8 cellular contexts compared by ENCODE assay signal in the genomic region with DNA sequence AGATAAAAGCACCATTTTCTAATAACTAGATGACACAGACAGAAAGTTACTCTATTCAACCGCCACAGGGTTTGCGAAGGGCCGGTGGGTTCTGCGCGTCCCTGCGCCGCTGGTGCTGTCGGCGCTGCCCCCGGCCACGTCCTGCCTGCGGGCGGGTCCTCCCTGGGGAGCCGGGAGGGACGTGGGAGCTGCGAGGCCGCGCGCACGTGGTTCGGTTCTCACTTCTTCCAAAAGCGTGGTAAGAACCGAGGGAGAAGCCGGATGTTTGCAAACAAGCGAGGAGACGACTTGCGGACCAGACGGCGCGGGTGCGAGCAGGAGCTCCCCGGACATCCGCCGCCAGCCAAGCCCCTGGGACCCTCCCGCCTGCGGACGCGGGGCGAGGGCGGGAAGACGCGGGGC. TPM values are rescaled to one million over a fixed set of nuclear protein-coding genes. Genes with fewer than 3 reads are reported as not detected.
DNase-seq lines count a peak whose midpoint lies in the region; ATAC-seq and TF ChIP-seq lines count a peak whose summit lies in the region.

No MANE protein-coding gene starts in this region.

- DNase-seq in chondrocyte (ENCODE audit: low spot score) (no peak), NCI-H128 (lab: John Stamatoyannopoulos, UW; ENCODE audit: unreplicated experiment) (no peak)
- DNase-seq in naive thymus-derived CD4-positive, alpha-beta T cell, result peak in 2 of 9 donors; percentile 4 to 9

- ATAC-seq in naive thymus-derived CD4-positive, alpha-beta T cell, result no peak
- no peak for ATAC-seq in HG03565 (IDR thresholded peaks at IDR 0.05; ENCODE audit: unreplicated experiment)
- no peak for ATAC-seq in HG02759 (IDR thresholded peaks at IDR 0.05; ENCODE audit: unreplicated experiment)
- no peak for ATAC-seq in HG03460 (IDR thresholded peaks at IDR 0.05; ENCODE audit: unreplicated experiment)

- TF ChIP-seq CTCF in C4-2B (conservative IDR thresholded peaks at IDR 0.05), result no peak
- no peak for TF ChIP-seq CTCF in chondrocyte (IDR thresholded peaks at IDR 0.05)

- H3K27me3 ChIP-seq in HUES6 (ENCODE audit: control insufficient read depth, insufficient read depth, low read length), result peaks cover 96% of the 10 kb centered on the region
- H3K27me3 ChIP-seq in naive thymus-derived CD4-positive, alpha-beta T cell (ENCODE audit: control insufficient read depth in 2 of 2, insufficient read depth in 2 of 2, low read length in 2 of 2), result peaks cover 0 to 20% of the 10 kb centered on the region in 2 donors

- no peaks in the 10 kb centered on the region for H3K9me3 ChIP-seq in HUES6 (ENCODE audit: control insufficient read depth, insufficient read depth, low read depth, low read length)
- no peaks in the 10 kb centered on the region for H3K9me3 ChIP-seq in naive thymus-derived CD4-positive, alpha-beta T cell (ENCODE audit: control insufficient read depth in 2 of 3, low read length in 3 of 3)

- H3K4me3 Mint-ChIP-seq in chondrocyte (ENCODE audit: unreplicated experiment), result peak overlapping the region; percentile 49
- H3K4me3 Mint-ChIP-seq in naive thymus-derived CD4-positive, alpha-beta T cell, result peak overlapping the region; percentile 64 to 92 (median 80)

- peaks cover 18% of the 10 kb centered on the region for H3K4me1 ChIP-seq in HUES6 (ENCODE audit: control insufficient read depth, insufficient read depth, low read length)
- H3K4me1 ChIP-seq in naive thymus-derived CD4-positive, alpha-beta T cell (ENCODE audit: control insufficient read depth in 2 of 2, insufficient read depth in 2 of 2, low read length in 2 of 2), result peaks cover 4 to 8% of the 10 kb centered on the region in 2 donors

- CTCF ChIA-PET in naive thymus-derived CD4-positive, alpha-beta T cell (lab: Charles Lee), result no interaction called here

- no peaks in the 10 kb centered on the region for H3K36me3 Mint-ChIP-seq in chondrocyte (ENCODE audit: low read depth)
- H3K36me3 Mint-ChIP-seq in naive thymus-derived CD4-positive, alpha-beta T cell, result no peaks in the 10 kb centered on the region

- no peaks in the 10 kb centered on the region for H3K9me3 Mint-ChIP-seq in chondrocyte (ENCODE audit: low read depth)
- peaks cover 0 to 5% (median 0%) of the 10 kb centered on the region in 11 donors for H3K9me3 Mint-ChIP-seq in naive thymus-derived CD4-positive, alpha-beta T cell

- H3K4me3 ChIP-seq in HUES6 (ENCODE audit: low read depth, low read length), result peak overlapping the region; percentile 84
- H3K4me3 ChIP-seq in naive thymus-derived CD4-positive, alpha-beta T cell (ENCODE audit: low read length), result no peak overlapping the region

- no peak overlapping the region for H3K27ac Mint-ChIP-seq in chondrocyte (ENCODE audit: unreplicated experiment)
- no peak overlapping the region for H3K27ac Mint-ChIP-seq in naive thymus-derived CD4-positive, alpha-beta T cell

- intact Hi-C loops in naive thymus-derived CD4-positive, alpha-beta T cell (cut with micrococcal nuclease), result loop anchor here in 1 of 2 donors (2.0 to 10.0 kb wide), 2 partner anchors 62 to 188 kb away; partner anchors contain the start of gene ZFP62

- POLR2A ChIA-PET in naive thymus-derived CD4-positive, alpha-beta T cell (lab: Charles Lee), result no interaction called here

- H3K4me1 Mint-ChIP-seq in chondrocyte (ENCODE audit: low read depth), result peaks cover 17% of the 10 kb centered on the region
- peaks cover 10 to 27% (median 21%) of the 10 kb centered on the region in 7 donors for H3K4me1 Mint-ChIP-seq in naive thymus-derived CD4-positive, alpha-beta T cell

- peak overlapping the region; percentile 15 for H3K9ac ChIP-seq in HUES6 (ENCODE audit: low read length)

- H3K36me3 ChIP-seq in HUES6 (ENCODE audit: control insufficient read depth, insufficient read depth, low read length), result no peaks in the 10 kb centered on the region
- no peaks in the 10 kb centered on the region for H3K36me3 ChIP-seq in naive thymus-derived CD4-positive, alpha-beta T cell (ENCODE audit: control insufficient read depth in 2 of 3, insufficient read depth in 3 of 3, low read length in 3 of 3)

- H3K27me3 Mint-ChIP-seq in chondrocyte (ENCODE audit: low read depth), result peaks cover 76% of the 10 kb centered on the region
- H3K27me3 Mint-ChIP-seq in naive thymus-derived CD4-positive, alpha-beta T cell, result peaks cover 70 to 83% (median 79%) of the 10 kb centered on the region in 5 donors

- H3K27ac ChIP-seq in C4-2B (peak overlapping the region; percentile 71), HUES6 (ENCODE audit: low read depth, low read length) (no peak overlapping the region)
- H3K27ac ChIP-seq in naive thymus-derived CD4-positive, alpha-beta T cell (ENCODE audit: low read depth, low read length), result no peak overlapping the region

RNA-seq across cellular contexts. Expression of gene BTNL9, which starts 12.5 kb away (rescaled TPM):
- total RNA-seq in chondrocyte, result not detected in 3 replicates
- 1 to 10 TPM in 1 of 5 experiments, not detected in 4; 1.6 TPM for total RNA-seq in naive thymus-derived CD4-positive, alpha-beta T cell
- not detected for polyA plus RNA-seq in naive thymus-derived CD4-positive, alpha-beta T cell
